ENCODE assay signal across 29 cellular contexts in genomic region chr18:65409266-65409665, GRCh38.
"Had no signal": no experiment of that assay in that cellular context is flagged by ENCODE, and none has a peak within 500 bp of the region (broad histone marks: within the 10 kb centered on the region; RNA-seq: fewer than 3 reads in every experiment).

No MANE protein-coding gene starts in this region.

- H3K4me1 ChIP-seq: body of pancreas, gastroesophageal sphincter, sigmoid colon, stomach, thyroid gland, upper lobe of left lung had no signal

- H3K27ac ChIP-seq: body of pancreas, coronary artery, dorsolateral prefrontal cortex, gastroesophageal sphincter, neutrophil, sigmoid colon, stomach, thyroid gland, upper lobe of left lung, WERI-Rb-1 had no signal

- ATAC-seq: activated CD8-positive, alpha-beta T cell treated with anti-CD3 and anti-CD28 coated beads for 36 hours; activated T-cell treated with anti-CD3 and anti-CD28 coated beads, Interleukin-2, amount 50 U/mL, for 72 hours; body of pancreas; gastroesophageal sphincter; left ventricle myocardium superior; mucosa of descending colon; stimulated activated naive B cell treated with anti-CD40 and anti-IgM and Interleukin-4, amounts not matched to agents 10 μg/mL and 1 μg/mL and 100 μg/mL, for 72 hours; T-helper 17 cell had no signal

- H3K27me3 ChIP-seq: body of pancreas, dorsolateral prefrontal cortex, gastroesophageal sphincter, neutrophil, sigmoid colon, stomach, thyroid gland, upper lobe of left lung had no signal

- DNase-seq: activated CD4-positive, alpha-beta T cell treated with anti-CD3 and anti-CD28 coated beads, Interleukin-2, amount 10 ng/mL, durations not matched to agents 7 days and 5 days; activated CD4-positive, CD25-positive, alpha-beta regulatory T cell treated with anti-CD3 and anti-CD28 coated beads, Interleukin-2, amount 50 U/mL, for 72 hours; activated CD8-positive, alpha-beta T cell treated with anti-CD3 and anti-CD28 coated beads for 36 hours; activated effector memory CD4-positive, alpha-beta T cell treated with Interleukin-2 at 50 U/mL for 16 hours; activated naive CD4-positive, alpha-beta T cell treated with Interleukin-2 at 50 U/mL for 16 hours; activated T-cell treated with anti-CD3 and anti-CD28 coated beads, Interleukin-2, amount 50 U/mL, for 72 hours; aorta; effector memory CD4-positive, alpha-beta T cell; hippocampal formation; left cardiac atrium; left ventricle myocardium superior; mucosa of descending colon; nephron progenitor cell; retina; sigmoid colon; stimulated activated CD4-positive, alpha-beta T cell treated with anti-CD3 and anti-CD28 coated beads, Interleukin-15, amount 100 ng/mL, for 24 hours; stimulated activated CD4-positive, alpha-beta T cell treated with anti-CD3 and anti-CD28 coated beads, Interleukin-2, amount 100 ng/mL, for 24 hours; stimulated activated naive B cell treated with anti-CD40 and anti-IgM and Interleukin-4, amounts not matched to agents 10 μg/mL and 1 μg/mL and 100 μg/mL, for 72 hours; stomach; T-helper 17 cell; T1000; thyroid gland; upper lobe of left lung; WERI-Rb-1 had no signal
